10 cellular contexts compared by ENCODE assay signal in genomic region chr3:167422396-167422795, GRCh38. TPM values are rescaled to one million over a fixed set of nuclear protein-coding genes. Genes with fewer than 3 reads are reported as not detected.
"Had no signal": no experiment of that assay in that cellular context is flagged by ENCODE, and none has a peak within 500 bp of the region (broad histone marks: within the 10 kb centered on the region; RNA-seq: fewer than 3 reads in every experiment).

No MANE protein-coding gene starts in this region.

RNA-seq across cellular contexts. Expression of gene ZBBX, which starts 42.3 kb away (rescaled TPM):
- total RNA-seq: subcutaneous adipose tissue, suprapubic skin, thoracic aorta, thyroid gland, transverse colon, upper lobe of right lung, urinary bladder, vagina had no signal
- polyA plus RNA-seq: stomach, urinary bladder had no signal

RNA-seq across cellular contexts. Expression of gene SERPINI2, which starts 51.4 kb away (rescaled TPM):
- total RNA-seq: thoracic aorta, thyroid gland, tibial nerve, transverse colon, upper lobe of right lung, vagina had no signal
